In the genomic region with DNA sequence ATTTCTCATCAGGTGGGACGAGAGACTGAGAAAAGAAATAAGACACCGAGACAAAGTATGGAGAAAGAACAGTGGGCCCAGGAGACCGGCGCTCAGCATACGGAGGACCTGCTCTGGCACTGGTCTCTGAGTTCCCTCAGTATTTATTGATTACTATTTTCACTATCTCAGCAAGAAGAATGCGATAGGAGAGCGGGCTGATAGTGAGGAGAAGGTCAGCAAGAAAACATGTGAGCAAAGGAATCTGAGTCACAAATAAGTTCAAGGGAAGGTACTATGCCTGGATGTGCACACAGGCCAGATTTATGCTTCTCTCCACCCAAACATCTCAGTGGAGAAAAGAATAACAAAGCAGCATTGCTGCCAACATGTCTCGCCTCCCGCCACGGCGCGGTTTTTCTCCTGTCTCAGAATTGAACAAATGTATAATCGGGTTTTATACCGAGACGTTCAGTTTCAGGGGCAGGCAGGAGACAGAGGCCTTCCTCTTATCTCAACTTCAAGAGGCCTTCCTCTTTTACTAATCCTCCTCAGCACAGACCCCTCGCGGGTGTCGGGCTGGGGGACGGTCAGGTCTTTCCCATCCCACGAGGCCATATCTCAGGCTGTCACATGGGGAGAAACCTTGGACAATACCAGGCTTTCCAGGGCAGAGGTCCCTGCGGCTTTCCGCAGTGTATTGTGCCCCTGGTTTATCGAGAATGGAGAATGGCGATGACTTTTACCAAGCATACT, we compare ENCODE assay signal across 1 cellular context. TPM values are rescaled to one million over a fixed set of nuclear protein-coding genes. Genes with fewer than 3 reads are reported as not detected.
"Had no signal": no experiment of that assay in that cellular context is flagged by ENCODE, and none has a peak within 500 bp of the region (broad histone marks: within the 10 kb centered on the region; RNA-seq: fewer than 3 reads in every experiment).

No MANE protein-coding gene starts in this region.

RNA-seq across cellular contexts. Expression of a gene that starts 31.3 kb away (rescaled TPM):
- total RNA-seq: gastrocnemius medialis had no signal
